In the genomic region with DNA sequence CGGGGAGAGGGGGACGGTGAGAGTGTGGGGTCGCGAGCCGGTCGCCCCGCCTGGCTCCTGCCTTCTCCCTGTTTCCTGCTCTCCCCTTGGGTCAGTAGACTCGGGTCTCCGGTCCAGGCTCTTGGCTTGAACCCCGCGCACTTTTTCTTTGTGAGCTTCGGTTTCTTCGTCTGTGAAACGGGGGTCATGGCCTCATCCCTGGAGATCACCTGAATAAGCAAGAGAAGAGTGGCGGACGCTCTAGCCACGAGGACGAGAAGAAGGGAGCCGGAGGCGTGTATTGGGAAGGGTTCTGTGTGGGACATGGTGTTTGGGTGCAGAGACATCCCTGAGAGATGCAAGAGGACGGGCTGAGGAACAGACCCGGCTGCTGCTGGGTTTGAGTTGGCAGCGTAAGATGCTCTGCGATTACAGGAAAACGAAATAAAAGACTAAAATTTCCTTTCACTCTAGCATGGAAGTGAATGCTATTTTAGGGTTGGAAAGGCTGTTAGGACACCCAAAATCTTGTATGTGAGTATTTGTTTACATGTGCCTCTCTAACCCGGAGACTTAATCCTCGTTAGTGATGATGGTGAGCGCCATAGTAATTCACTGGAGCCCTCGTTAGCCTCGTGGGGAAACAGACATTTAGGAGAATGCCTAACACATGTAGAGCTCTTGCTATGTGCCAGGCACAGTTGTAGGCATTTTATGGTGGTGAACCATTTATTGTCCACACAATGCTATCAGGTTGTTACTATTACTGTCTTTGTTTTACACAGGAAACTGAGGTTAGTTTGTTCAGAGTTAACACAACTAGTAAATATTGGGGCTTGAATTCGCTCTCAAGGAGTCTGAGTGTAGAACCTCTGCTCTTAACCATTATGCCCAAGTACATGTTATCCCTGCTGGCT, we compare ENCODE assay signal across 8 cellular contexts. TPM values are rescaled to one million over a fixed set of nuclear protein-coding genes. Genes with fewer than 3 reads are reported as not detected.
A peak's percentile ranks its signal among the peaks of the same experiment; 100 is the strongest.
DNase-seq lines count a peak whose midpoint lies in the region; ATAC-seq and TF ChIP-seq lines count a peak whose summit lies in the region.

No MANE protein-coding gene starts in this region.

- peak; percentile 22 to 31 for ATAC-seq in activated T-cell treated with anti-CD3 and anti-CD28 coated beads, Interleukin-2, amount 50 U/mL, for 4 hours
- peak in 1 of 2 donors; percentile 8 for ATAC-seq in naive B cell (ENCODE audit: low read depth in 2 of 2)
- ATAC-seq in GM21786 (IDR thresholded peaks at IDR 0.05; ENCODE audit: unreplicated experiment), result no peak

- H3K36me3 ChIP-seq in colonic mucosa, result no peaks in the 10 kb centered on the region

- H3K9ac ChIP-seq in colonic mucosa (ENCODE audit: low read depth in 2 of 2, low read length in 2 of 2), result peak overlapping the region; percentile 86 to 93

- no peaks in the 10 kb centered on the region for H3K27me3 Mint-ChIP-seq in activated T-cell treated with anti-CD3 and anti-CD28 coated beads, Interleukin-2, amount 50 U/mL, for 4 hours (ENCODE audit: low read depth)
- no peaks in the 10 kb centered on the region for H3K27me3 Mint-ChIP-seq in naive B cell

- peaks cover 11% of the 10 kb centered on the region for H3K36me3 Mint-ChIP-seq in activated T-cell treated with anti-CD3 and anti-CD28 coated beads, Interleukin-2, amount 50 U/mL, for 4 hours (ENCODE audit: insufficient read depth)
- H3K36me3 Mint-ChIP-seq in naive B cell, result no peaks in the 10 kb centered on the region

- H3K4me1 Mint-ChIP-seq in activated T-cell treated with anti-CD3 and anti-CD28 coated beads, Interleukin-2, amount 50 U/mL, for 4 hours (ENCODE audit: low read depth), result peaks cover 33% of the 10 kb centered on the region
- H3K4me1 Mint-ChIP-seq in naive B cell, result peaks cover 31 to 36% (median 31%) of the 10 kb centered on the region in 3 donors

- intact Hi-C loops in colonic mucosa (cut with DNase I), result no loop called here

- H3K4me1 ChIP-seq in colonic mucosa, result no peaks in the 10 kb centered on the region

- H3K27ac ChIP-seq in colonic mucosa, result peak overlapping the region; percentile 24

- H3K9me3 ChIP-seq in colonic mucosa, result no peaks in the 10 kb centered on the region

- no peak for TF ChIP-seq CTCF in colonic mucosa (IDR thresholded peaks at IDR 0.05)

- H3K27ac Mint-ChIP-seq in naive B cell, result peak overlapping the region; percentile 94 to 99 (median 96)

- no peaks in the 10 kb centered on the region for H3K27me3 ChIP-seq in colonic mucosa

- H3K4me3 ChIP-seq in colonic mucosa, result peak overlapping the region; percentile 78

- no peak for DNase-seq in activated T-cell treated with anti-CD3 and anti-CD28 coated beads, Interleukin-2, amount 50 U/mL, for 4 hours
- no peak for DNase-seq in activated T-cell treated with anti-CD3 and anti-CD28 coated beads, Interleukin-2, amount 50 U/mL, for 48 hours
- DNase-seq in NCI-H146 (lab: John Stamatoyannopoulos, UW) (peak; percentile 49), colonic mucosa (no peak), naive B cell (no peak), HuH-7 (ENCODE audit: low spot score) (no peak), DMS153 treated with DMSO at 0.1 percent for 48 hours (lab: John Stamatoyannopoulos, UW; ENCODE audit: unreplicated experiment) (no peak)

- H3K9me3 Mint-ChIP-seq in activated T-cell treated with anti-CD3 and anti-CD28 coated beads, Interleukin-2, amount 50 U/mL, for 4 hours, result no peaks in the 10 kb centered on the region
- H3K9me3 Mint-ChIP-seq in naive B cell, result no peaks in the 10 kb centered on the region

- H3K4me3 Mint-ChIP-seq in activated T-cell treated with anti-CD3 and anti-CD28 coated beads, Interleukin-2, amount 50 U/mL, for 4 hours, result peak overlapping the region; percentile 99
- H3K4me3 Mint-ChIP-seq in naive B cell, result peak overlapping the region; percentile 88 to 99 (median 98)

RNA-seq across cellular contexts. Expression of gene KIF22, which starts 0.6 kb away (rescaled TPM):
- total RNA-seq in activated T-cell treated with anti-CD3 and anti-CD28 coated beads, Interleukin-2, amount 50 U/mL, for 4 hours, result 10 to 100 TPM; 73.5 to 82.2 (median 79.7) TPM
- total RNA-seq in colonic mucosa, result 100 to 1,000 TPM in 1 of 2 donors, 10 to 100 TPM in 1; 60.7 to 150 TPM
- 10 to 100 TPM; 24.0 to 29.6 (median 26.3) TPM for polyA plus RNA-seq in naive B cell (ENCODE audit: low read depth in 6 of 6)

RNA-seq across cellular contexts. Expression of gene ZG16, which starts 13.1 kb away (rescaled TPM):
- total RNA-seq in activated T-cell treated with anti-CD3 and anti-CD28 coated beads, Interleukin-2, amount 50 U/mL, for 4 hours, result under 1 TPM in 1 of 3 donors, not detected in 2; 0.05 TPM
- total RNA-seq in colonic mucosa, result 100 to 1,000 TPM; 280 to 758 TPM
- under 1 TPM in 1 of 6 donors, not detected in 5; 0.13 TPM for polyA plus RNA-seq in naive B cell (ENCODE audit: low read depth in 6 of 6)

RNA-seq across cellular contexts. Expression of gene MAZ, which starts 15.1 kb away (rescaled TPM):
- total RNA-seq in activated T-cell treated with anti-CD3 and anti-CD28 coated beads, Interleukin-2, amount 50 U/mL, for 4 hours, result 100 to 1,000 TPM; 321 to 471 (median 409) TPM
- 100 to 1,000 TPM; 286 to 441 TPM for total RNA-seq in colonic mucosa
- 10 to 100 TPM; 16.1 to 30.6 (median 23.2) TPM for polyA plus RNA-seq in naive B cell (ENCODE audit: low read depth in 6 of 6)

RNA-seq across cellular contexts. Expression of gene PRRT2, which starts 20.8 kb away (rescaled TPM):
- total RNA-seq in activated T-cell treated with anti-CD3 and anti-CD28 coated beads, Interleukin-2, amount 50 U/mL, for 4 hours, result 1 to 10 TPM in 1 of 3 donors, under 1 TPM in 2; 0.34 to 1.6 (median 0.76) TPM
- total RNA-seq in colonic mucosa, result 1 to 10 TPM; 1.4 to 1.7 TPM
- polyA plus RNA-seq in naive B cell (ENCODE audit: low read depth in 6 of 6), result under 1 TPM in 2 of 6 donors, not detected in 4; 0.10 to 0.97 TPM

RNA-seq across cellular contexts. Expression of gene PAGR1, which starts 24.8 kb away (rescaled TPM):
- total RNA-seq in activated T-cell treated with anti-CD3 and anti-CD28 coated beads, Interleukin-2, amount 50 U/mL, for 4 hours, result 10 to 100 TPM; 35.2 to 40.9 (median 40.7) TPM
- total RNA-seq in colonic mucosa, result 10 to 100 TPM; 16.0 to 45.0 TPM
- polyA plus RNA-seq in naive B cell (ENCODE audit: low read depth in 6 of 6), result 10 to 100 TPM; 35.5 to 51.5 (median 46.9) TPM

Comparison
In these comparisons a context has a peak if more than half of its experiments do, and no peak if none do; other contexts are left out.
1. RNA of gene ZG16, which starts 13.1 kb away (total RNA-seq): 280 to 758 TPM in colonic mucosa; 0.05 TPM in activated T-cell treated with anti-CD3 and anti-CD28 coated beads, Interleukin-2, amount 50 U/mL, for 4 hours; every median in the first group is over 100 times any median in the second.